Comparison of ENCODE assay signal across 23 cellular contexts in the genomic region with DNA sequence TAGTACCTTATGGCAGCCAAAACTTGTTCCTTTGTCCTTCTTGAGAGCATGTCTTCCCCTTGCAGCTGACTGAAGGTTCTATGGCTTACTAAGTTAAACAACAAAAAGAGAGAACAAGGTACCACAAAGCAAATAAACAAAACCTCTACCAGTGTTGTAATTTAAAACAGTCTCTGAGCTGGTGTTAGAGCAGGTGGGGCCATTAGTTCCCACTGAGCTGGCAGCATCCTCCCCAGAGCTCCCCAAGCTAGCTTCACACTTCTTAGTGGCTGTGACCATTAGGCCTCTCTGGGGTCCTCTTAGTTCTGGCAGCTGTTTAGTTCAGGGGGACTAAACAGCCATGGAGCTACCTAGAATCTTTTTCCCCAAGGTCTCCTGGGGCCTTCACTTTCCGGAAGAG.
"Had no signal": no experiment of that assay in that cellular context is flagged by ENCODE, and none has a peak within 500 bp of the region (broad histone marks: within the 10 kb centered on the region; RNA-seq: fewer than 3 reads in every experiment).

No MANE protein-coding gene starts in this region.

- H3K4me1 Mint-ChIP-seq: activated CD4-positive, alpha-beta T cell treated with anti-CD3 and anti-CD28 coated beads, Interleukin-2, amount 10 ng/mL, durations not matched to agents 24 days and 14 days; naive thymus-derived CD4-positive, alpha-beta T cell; T-helper 17 cell had no signal

- H3K36me3 ChIP-seq: colonic mucosa, esophagus squamous epithelium, left ventricle myocardium inferior, neutrophil had no signal

- H3K27me3 Mint-ChIP-seq: activated CD4-positive, alpha-beta T cell treated with anti-CD3 and anti-CD28 coated beads, Interleukin-2, amount 10 ng/mL, durations not matched to agents 24 days and 14 days; activated naive CD8-positive, alpha-beta T cell; T-helper 17 cell; type B pancreatic cell had no signal

- DNase-seq: activated B cell treated with CpG ODN at 0.5 μM for 24 hours; activated CD4-positive, alpha-beta T cell treated with anti-CD3 and anti-CD28 coated beads, Interleukin-2, amount 10 ng/mL, durations not matched to agents 24 days and 14 days; activated CD8-positive, alpha-beta memory T cell treated with anti-CD3 and anti-CD28 coated beads, Interleukin-2, amount 50 U/mL, for 4 hours; activated CD8-positive, alpha-beta T cell treated with anti-CD3 and anti-CD28 coated beads, Interleukin-2, amount 10 ng/mL, durations not matched to agents 7 days and 5 days; activated gamma-delta T cell treated with Interleukin-2 at 50 U/mL for 16 hours; amygdala; body of pancreas; caudate nucleus; colonic mucosa; esophagus squamous epithelium; hypothalamus; kidney; left ventricle myocardium inferior; mucosa of descending colon; naive thymus-derived CD4-positive, alpha-beta T cell; stimulated activated CD4-positive, alpha-beta T cell treated with anti-CD3 and anti-CD28 coated beads, Interleukin-15, amount 100 ng/mL, for 24 hours; stimulated activated CD4-positive, alpha-beta T cell treated with anti-CD3 and anti-CD28 coated beads, Interleukin-4, amount 100 ng/mL, for 1 hour; stimulated activated naive CD8-positive, alpha-beta T cell treated with anti-CD3 and anti-CD28 coated beads, Interleukin-15, Interleukin-2, amounts not matched to agents 100 U/mL and 50 U/mL, for 24 hours; T-helper 17 cell had no signal

- H3K27me3 ChIP-seq: body of pancreas, colonic mucosa, esophagus squamous epithelium, neutrophil had no signal

- ATAC-seq: activated CD8-positive, alpha-beta T cell treated with anti-CD3 and anti-CD28 coated beads, Interleukin-2, amount 10 ng/mL, durations not matched to agents 7 days and 5 days; body of pancreas; mucosa of descending colon; naive thymus-derived CD4-positive, alpha-beta T cell; stimulated activated naive CD8-positive, alpha-beta T cell treated with anti-CD3 and anti-CD28 coated beads, Interleukin-15, Interleukin-2, amounts not matched to agents 100 U/mL and 50 U/mL, for 24 hours; T-helper 17 cell had no signal

- H3K9ac ChIP-seq: parathyroid adenoma had no signal

- H3K27ac Mint-ChIP-seq: activated B cell treated with CpG ODN at 0.5 μM for 24 hours; activated CD4-positive, alpha-beta T cell treated with anti-CD3 and anti-CD28 coated beads, Interleukin-2, amount 10 ng/mL, durations not matched to agents 24 days and 14 days; activated CD8-positive, alpha-beta T cell treated with anti-CD3 and anti-CD28 coated beads, Interleukin-2, amount 10 ng/mL, durations not matched to agents 7 days and 5 days; activated naive CD8-positive, alpha-beta T cell; naive thymus-derived CD4-positive, alpha-beta T cell; T-helper 17 cell; type B pancreatic cell had no signal

- H3K9me3 ChIP-seq: body of pancreas, colonic mucosa, esophagus squamous epithelium, left ventricle myocardium inferior, mucosa of descending colon, neutrophil had no signal

- FAIRE-seq: kidney had no signal

- H3K27ac ChIP-seq: body of pancreas, colonic mucosa, esophagus squamous epithelium, left ventricle myocardium inferior, neutrophil, parathyroid adenoma had no signal

- H3K4me3 Mint-ChIP-seq: activated B cell treated with CpG ODN at 0.5 μM for 24 hours; activated CD4-positive, alpha-beta T cell treated with anti-CD3 and anti-CD28 coated beads, Interleukin-2, amount 10 ng/mL, durations not matched to agents 24 days and 14 days; activated CD8-positive, alpha-beta T cell treated with anti-CD3 and anti-CD28 coated beads, Interleukin-2, amount 10 ng/mL, durations not matched to agents 7 days and 5 days; activated naive CD8-positive, alpha-beta T cell; naive thymus-derived CD4-positive, alpha-beta T cell; T-helper 17 cell; type B pancreatic cell had no signal

- H3K4me1 ChIP-seq: colonic mucosa had no signal

- H3K36me3 Mint-ChIP-seq: activated naive CD8-positive, alpha-beta T cell; type B pancreatic cell had no signal

- H3K9me3 Mint-ChIP-seq: activated B cell treated with CpG ODN at 0.5 μM for 24 hours, type B pancreatic cell had no signal

- H3K4me3 ChIP-seq: body of pancreas, colonic mucosa, esophagus squamous epithelium, left ventricle myocardium inferior, mucosa of descending colon had no signal
